8 cellular contexts compared by ENCODE assay signal in genomic region chr12:13179159-13180074, GRCh38. TPM values are rescaled to one million over a fixed set of nuclear protein-coding genes. Genes with fewer than 3 reads are reported as not detected.
A peak's percentile ranks its signal among the peaks of the same experiment; 100 is the strongest.
DNase-seq lines count a peak whose midpoint lies in the region; TF ChIP-seq lines count a peak whose summit lies in the region.

No MANE protein-coding gene starts in this region.

- no peak for TF ChIP-seq POLR2A in transverse colon (IDR thresholded peaks at IDR 0.05)

- POLR2A ChIA-PET in AG04450 (lab: Yijun Ruan, JAX), result interaction anchor here (0.6 to 1.8 kb wide), 7 partner anchors 10 to 375 kb away, joined by 3 to 8 read pairs (median 6); partner anchors contain the start of gene EMP1

- CTCF ChIA-PET in AG04450 (lab: Charles Lee), result interaction anchor here (2.0 to 2.5 kb wide), 2 partner anchors 9 to 33 kb away, joined by 9 to 11 read pairs; no protein-coding TSS in a partner anchor

- 27 to 31% methylated on average over 3 to 13 of the region's 13 CpGs for WGBS in transverse colon (ENCODE audit: low coverage in 1 of 2), 2 donors

- intact Hi-C loops in posterior cingulate gyrus (cut with DNase I), result no loop called here
- intact Hi-C loops in transverse colon (cut with DNase I; ENCODE audit: low total_unique reads), result no loop called here

- H3K27me3 ChIP-seq in AG04450 (ENCODE audit: control insufficient read depth, insufficient read depth, low read length), result no peaks in the 10 kb centered on the region
- no peaks in the 10 kb centered on the region for H3K27me3 ChIP-seq in transverse colon

- H3K9me3 ChIP-seq in AG04450 (ENCODE audit: control insufficient read depth, insufficient read depth, low read length) (no peaks in the 10 kb centered on the region), transverse colon (no peaks in the 10 kb centered on the region)

- DNase-seq in AG04450 (ENCODE audit: low read depth, low spot score) (no peak), H4 (ENCODE audit: low spot score) (peak; percentile 79), NCI-H2227 treated with DMSO at 0.1 percent for 48 hours (lab: John Stamatoyannopoulos, UW) (peak; percentile 14), activated T-cell treated with anti-CD3 and anti-CD28 coated beads for 1 hour (ENCODE audit: low read depth) (peak; percentile 51), fibroblast of mammary gland (ENCODE audit: low read depth) (peak; percentile 52), posterior cingulate gyrus (peak in 7 of 10 donors; percentile 31 to 93 (median 49)), transverse colon (peak; percentile 71), mesenteric fat pad (ENCODE audit: low spot score) (no peak)

- no peak for TF ChIP-seq EP300 in transverse colon (IDR thresholded peaks at IDR 0.05; ENCODE audit: low read depth)

- TF ChIP-seq CTCF in AG04450 (IDR thresholded peaks at IDR 0.05; ENCODE audit: low read depth, low read length), result no peak
- no peak for TF ChIP-seq CTCF in fibroblast of mammary gland (conservative IDR thresholded peaks at IDR 0.05; ENCODE audit: control insufficient read depth, insufficient read depth, low read depth, low read length)
- no peak for TF ChIP-seq CTCF in transverse colon (IDR thresholded peaks at IDR 0.05)

- in situ Hi-C loops in transverse colon (cut with MboI; ENCODE audit: low pct_ligation_motif_present in 1 of 4, low pct_unique_long_range_greater_than_20kb in 1 of 4, low sequenced_read_pairs in 3 of 4), result no loop called here

- H3K27ac ChIP-seq in AG04450 (ENCODE audit: low read depth, low read length) (peak overlapping the region; percentile 13), transverse colon (peak overlapping the region; percentile 12 to 59 (median 44))

- H3K4me3 ChIP-seq in AG04450 (ENCODE audit: low read depth, low read length), result no peak overlapping the region
- H3K4me3 ChIP-seq in fibroblast of mammary gland (ENCODE audit: control insufficient read depth, low read depth, low read length), result no peak overlapping the region
- H3K4me3 ChIP-seq in transverse colon, result no peak overlapping the region

- H3K4me1 ChIP-seq in transverse colon, result peaks cover 0 to 10% (median 2%) of the 10 kb centered on the region in 4 donors

- H3K36me3 ChIP-seq in transverse colon, result no peaks in the 10 kb centered on the region

RNA-seq across cellular contexts. Expression of gene EMP1, which starts 17.1 kb away (rescaled TPM):
- polyA plus RNA-seq in AG04450 (2011; rRNA removed), result 209 and 257 TPM in 2 replicates
- polyA minus RNA-seq in AG04450 (2011; rRNA and poly(A)+ RNA removed), result 319 and 351 TPM in 2 replicates
- total RNA-seq in H4 (2014; rRNA removed; shearing (Covaris generic)), result 44.5 and 97.8 TPM in 2 replicates
- 100 to 1,000 TPM in 3 of 4 donors, 10 to 100 TPM in 1; 43.2 to 837 (median 738) TPM for total RNA-seq in transverse colon
- total RNA-seq in mesenteric fat pad, result 1,519 TPM

Comparison
In these comparisons a context has a peak if more than half of its experiments do, and no peak if none do; other contexts are left out.
1. DNase-seq: peak in H4 (single experiment), NCI-H2227 treated with DMSO at 0.1 percent for 48 hours (single experiment), activated T-cell treated with anti-CD3 and anti-CD28 coated beads for 1 hour (single experiment), fibroblast of mammary gland (single experiment), posterior cingulate gyrus (7 of 10) and transverse colon (single experiment); none in AG04450 (single experiment) and mesenteric fat pad (single experiment).